ENCODE assay signal across 30 cellular contexts in genomic region chr6:57142178-57142525, GRCh38.
"Had no signal": no experiment of that assay in that cellular context is flagged by ENCODE, and none has a peak within 500 bp of the region (broad histone marks: within the 10 kb centered on the region; RNA-seq: fewer than 3 reads in every experiment).

No MANE protein-coding gene starts in this region.

- H3K27me3 Mint-ChIP-seq: progenitor cell of endocrine pancreas; stimulated activated memory B cell treated with anti-CD40 and anti-IgM and Interleukin-4, amounts not matched to agents 10 μg/mL and 1 μg/mL and 100 μg/mL, for 72 hours; stimulated activated naive CD8-positive, alpha-beta T cell treated with anti-CD3 and anti-CD28 coated beads, Interleukin-15, amount 100 ng/mL, for 72 hours had no signal

- H3K4me2 ChIP-seq: neural progenitor cell, smooth muscle cell had no signal

- H3K4me1 ChIP-seq: neural progenitor cell, parathyroid adenoma, psoas muscle, spleen, thyroid gland, tibial nerve, upper lobe of left lung, vagina had no signal

- H3K27ac Mint-ChIP-seq: natural killer cell; nephron; neural progenitor cell; progenitor cell of endocrine pancreas; stimulated activated memory B cell treated with anti-CD40 and anti-IgM and Interleukin-4, amounts not matched to agents 10 μg/mL and 1 μg/mL and 100 μg/mL, for 72 hours; stimulated activated naive CD8-positive, alpha-beta T cell treated with anti-CD3 and anti-CD28 coated beads, Interleukin-15, amount 100 ng/mL, for 72 hours had no signal

- H3K4me3 ChIP-seq: neural progenitor cell, ovary, psoas muscle, skin epidermis, smooth muscle cell, spleen, thoracic aorta, thyroid gland, tibial nerve, upper lobe of left lung, vagina had no signal

- H3K9me3 Mint-ChIP-seq: natural killer cell; neural progenitor cell; stimulated activated naive CD8-positive, alpha-beta T cell treated with anti-CD3 and anti-CD28 coated beads, Interleukin-15, amount 100 ng/mL, for 72 hours had no signal

- H3K27ac ChIP-seq: neural progenitor cell, ovary, parathyroid adenoma, psoas muscle, skin epidermis, spleen, thoracic aorta, thyroid gland, tibial nerve, upper lobe of left lung, vagina had no signal

- H3K9me3 ChIP-seq: ovary, psoas muscle, spleen, thoracic aorta, thyroid gland, tibial nerve, upper lobe of left lung, vagina had no signal

- H3K4me1 Mint-ChIP-seq: nephron; neural progenitor cell; stimulated activated memory B cell treated with anti-CD40 and anti-IgM and Interleukin-4, amounts not matched to agents 10 μg/mL and 1 μg/mL and 100 μg/mL, for 72 hours had no signal

- DNase-seq: natural killer cell; occipital lobe; ovary; posterior cingulate gyrus; psoas muscle; right cardiac atrium; spleen; stimulated activated CD4-positive, alpha-beta T cell treated with anti-CD3 and anti-CD28 coated beads, Interleukin-12 subunit alpha, Interleukin-12 subunit beta, amount 100 ng/mL, for 4 hours; stimulated activated CD4-positive, alpha-beta T cell treated with anti-CD3 and anti-CD28 coated beads, Interleukin-1b, Interleukin-23, amount 100 ng/mL, for 48 hours; stimulated activated CD4-positive, alpha-beta T cell treated with anti-CD3 and anti-CD28 coated beads, Interleukin-4, amount 100 ng/mL, for 1 hour; stimulated activated CD4-positive, alpha-beta T cell treated with anti-CD3 and anti-CD28 coated beads, Interleukin-4, amount 100 ng/mL, for 4 hours; stimulated activated CD8-positive, alpha-beta memory T cell treated with anti-CD3 and anti-CD28 coated beads, Interleukin-4, amount 100 ng/mL, for 48 hours; stimulated activated naive CD4-positive, alpha-beta T cell; stimulated activated naive CD8-positive, alpha-beta T cell treated with anti-CD3 and anti-CD28 coated beads, Interleukin-15, amount 100 ng/mL, for 72 hours; stimulated activated naive CD8-positive, alpha-beta T cell treated with anti-CD3 and anti-CD28 coated beads, Interleukin-15, Interleukin-2, amounts not matched to agents 100 U/mL and 50 U/mL, for 24 hours; thyroid gland; trophoblast cell; upper lobe of left lung had no signal

- H3K4me3 Mint-ChIP-seq: natural killer cell; nephron; neural progenitor cell; stimulated activated memory B cell treated with anti-CD40 and anti-IgM and Interleukin-4, amounts not matched to agents 10 μg/mL and 1 μg/mL and 100 μg/mL, for 72 hours; stimulated activated naive CD8-positive, alpha-beta T cell treated with anti-CD3 and anti-CD28 coated beads, Interleukin-15, amount 100 ng/mL, for 72 hours had no signal

- FAIRE-seq: urothelium cell line had no signal

- ATAC-seq: natural killer cell; psoas muscle; right cardiac atrium; sciatic nerve; stimulated activated memory B cell treated with anti-CD40 and anti-IgM and Interleukin-4, amounts not matched to agents 10 μg/mL and 1 μg/mL and 100 μg/mL, for 72 hours; stimulated activated naive CD8-positive, alpha-beta T cell treated with anti-CD3 and anti-CD28 coated beads, Interleukin-15, amount 100 ng/mL, for 72 hours; stimulated activated naive CD8-positive, alpha-beta T cell treated with anti-CD3 and anti-CD28 coated beads, Interleukin-15, Interleukin-2, amounts not matched to agents 100 U/mL and 50 U/mL, for 24 hours had no signal
